ENCODE assay signal across 16 cellular contexts in genomic region chr16:78684655-78685400, GRCh38.
DNase-seq lines count a peak whose midpoint lies in the region; ATAC-seq, FAIRE-seq and TF ChIP-seq lines count a peak whose summit lies in the region.
"Had no signal": no experiment of that assay in that cellular context is flagged by ENCODE, and none has a peak within 500 bp of the region (broad histone marks: within the 10 kb centered on the region; RNA-seq: fewer than 3 reads in every experiment).

No MANE protein-coding gene starts in this region.

- peak; percentile 25 for DNase-seq in GM03348 (ENCODE audit: low spot score)
- no peak for DNase-seq in astrocyte (ENCODE audit: low read depth)
- DNase-seq in Right ventricle myocardium superior: no peak
- peak; percentile 45 to 69 for DNase-seq in gastrocnemius medialis
- no peak for DNase-seq in stimulated activated naive CD4-positive, alpha-beta T cell (lab: John Stamatoyannopoulos, UW)
- no peak for DNase-seq in RPMI8226
- DNase-seq in activated CD8-positive, alpha-beta T cell treated with anti-CD3 and anti-CD28 coated beads, Interleukin-2, amount 10 ng/mL, durations not matched to agents 7 days and 5 days: no peak
- no peak for DNase-seq in effector memory CD4-positive, alpha-beta T cell
- DNase-seq: activated T-cell treated with anti-CD3 and anti-CD28 coated beads, Interleukin-2, amount 50 U/mL, for 1 hour; BE2C; KG1; naive B cell; NCI-H187 treated with DMSO at 0.1 percent for 48 hours; NCI-H774; SK-N-SH had no signal

- peak overlapping the region; percentile 57 for H3K4me2 ChIP-seq in astrocyte (ENCODE audit: low read length)
- H3K4me2 ChIP-seq: SK-N-SH had no signal

- TF ChIP-seq POLR2A in gastrocnemius medialis (IDR thresholded peaks at IDR 0.05): no peak

- no peak for TF ChIP-seq CTCF in astrocyte (IDR thresholded peaks at IDR 0.05; ENCODE audit: insufficient read depth, low read depth, low read length)
- TF ChIP-seq CTCF in gastrocnemius medialis (IDR thresholded peaks at IDR 0.05 in 4 of 5, conservative IDR thresholded peaks at IDR 0.05 in 1 of 5): no peak

- H3K4me3 ChIP-seq in astrocyte (ENCODE audit: insufficient read depth, low read depth, low read length) (no peak overlapping the region), gastrocnemius medialis (no peak overlapping the region)
- no peak overlapping the region for H3K4me3 ChIP-seq in effector memory CD4-positive, alpha-beta T cell (ENCODE audit: insufficient read depth, low read depth, low read length, poor library complexity, severe bottlenecking)

- CTCF ChIA-PET in activated CD8-positive, alpha-beta T cell treated with anti-CD3 and anti-CD28 coated beads, Interleukin-2, amount 10 ng/mL, durations not matched to agents 7 days and 5 days (lab: Charles Lee): no interaction called here

- POLR2A ChIA-PET in activated CD8-positive, alpha-beta T cell treated with anti-CD3 and anti-CD28 coated beads, Interleukin-2, amount 10 ng/mL, durations not matched to agents 7 days and 5 days (lab: Charles Lee): interaction anchor here (0.7 kb wide), 1 partner anchor 309 kb away, joined by 3 read pairs; no protein-coding TSS in a partner anchor

- intact Hi-C loops in Right ventricle myocardium superior (cut with DNase I) (no loop called here), gastrocnemius medialis (cut with DNase I; ENCODE audit: low total_unique reads) (loop anchor here (1.0 to 10.0 kb wide), 6 partner anchors 56 to 917 kb away; no protein-coding TSS in a partner anchor)

- no peak overlapping the region for H2AFZ ChIP-seq in astrocyte (ENCODE audit: low read depth, low read length)

- H3K27me3 ChIP-seq in astrocyte (ENCODE audit: insufficient read depth, low read length) (no peaks in the 10 kb centered on the region), gastrocnemius medialis (no peaks in the 10 kb centered on the region)
- no peaks in the 10 kb centered on the region for H3K27me3 ChIP-seq in effector memory CD4-positive, alpha-beta T cell (replicated peaks; ENCODE audit: control insufficient read depth, insufficient read depth, low read length, poor library complexity, severe bottlenecking)
- H3K27me3 ChIP-seq: BE2C had no signal

- H3K36me3 ChIP-seq in astrocyte (ENCODE audit: insufficient read depth, low read length): no peaks in the 10 kb centered on the region
- no peaks in the 10 kb centered on the region for H3K36me3 ChIP-seq in gastrocnemius medialis
- no peaks in the 10 kb centered on the region for H3K36me3 ChIP-seq in effector memory CD4-positive, alpha-beta T cell (ENCODE audit: control insufficient read depth, insufficient read depth, low read length)
- H3K36me3 ChIP-seq: BE2C had no signal

- H3K4me1 ChIP-seq in astrocyte (ENCODE audit: insufficient read depth, low read length) (peaks cover 13% of the 10 kb centered on the region), gastrocnemius medialis (peaks cover 6 to 23% of the 10 kb centered on the region in 2 donors)
- H3K4me1 ChIP-seq in effector memory CD4-positive, alpha-beta T cell (ENCODE audit: control insufficient read depth, insufficient read depth, low read length, poor library complexity, severe bottlenecking): no peaks in the 10 kb centered on the region
- H3K4me1 ChIP-seq: BE2C had no signal

- H3K4me3 Mint-ChIP-seq in astrocyte (ENCODE audit: unreplicated experiment): no peak overlapping the region
- H3K4me3 Mint-ChIP-seq in activated CD8-positive, alpha-beta T cell treated with anti-CD3 and anti-CD28 coated beads, Interleukin-2, amount 10 ng/mL, durations not matched to agents 7 days and 5 days: no peak overlapping the region
- H3K4me3 Mint-ChIP-seq: naive B cell had no signal

- H3K79me2 ChIP-seq in astrocyte (ENCODE audit: insufficient read depth, low read length): no peaks in the 10 kb centered on the region

- in situ Hi-C loops in gastrocnemius medialis (cut with MboI; ENCODE audit: low sequenced_read_pairs in 4 of 4): loop anchor here in 1 of 4 donors (10.0 kb wide), 1 partner anchor 180 kb away; no protein-coding TSS in a partner anchor

- FAIRE-seq in astrocyte (lab: Jason Lieb, UNC): no peak

- no peaks in the 10 kb centered on the region for H3K27me3 Mint-ChIP-seq in astrocyte (ENCODE audit: low read depth, unreplicated experiment)
- no peaks in the 10 kb centered on the region for H3K27me3 Mint-ChIP-seq in activated CD8-positive, alpha-beta T cell treated with anti-CD3 and anti-CD28 coated beads, Interleukin-2, amount 10 ng/mL, durations not matched to agents 7 days and 5 days (ENCODE audit: low read depth)
- H3K27me3 Mint-ChIP-seq: naive B cell had no signal

- ATAC-seq in Right ventricle myocardium superior (ENCODE audit: poor library complexity) (peak; percentile 82), gastrocnemius medialis (peak; percentile 37 to 42)
- ATAC-seq in activated CD8-positive, alpha-beta T cell treated with anti-CD3 and anti-CD28 coated beads, Interleukin-2, amount 10 ng/mL, durations not matched to agents 7 days and 5 days: no peak
- ATAC-seq: activated CD4-positive, CD25-positive, alpha-beta regulatory T cell treated with anti-CD3 and anti-CD28 coated beads, Interleukin-2, amount 50 U/mL, for 24 hours had no signal

- H3K27ac Mint-ChIP-seq in astrocyte (ENCODE audit: unreplicated experiment): no peak overlapping the region
- no peak overlapping the region for H3K27ac Mint-ChIP-seq in activated CD8-positive, alpha-beta T cell treated with anti-CD3 and anti-CD28 coated beads, Interleukin-2, amount 10 ng/mL, durations not matched to agents 7 days and 5 days
- H3K27ac Mint-ChIP-seq: naive B cell had no signal

- no peaks in the 10 kb centered on the region for H3K36me3 Mint-ChIP-seq in astrocyte (ENCODE audit: low read depth, unreplicated experiment)
- H3K36me3 Mint-ChIP-seq in activated CD8-positive, alpha-beta T cell treated with anti-CD3 and anti-CD28 coated beads, Interleukin-2, amount 10 ng/mL, durations not matched to agents 7 days and 5 days (ENCODE audit: low read depth): no peaks in the 10 kb centered on the region
- H3K36me3 Mint-ChIP-seq: naive B cell had no signal

- H3K9me3 ChIP-seq in astrocyte (ENCODE audit: insufficient read depth, low read depth, low read length) (no peaks in the 10 kb centered on the region), gastrocnemius medialis (no peaks in the 10 kb centered on the region)
- no peaks in the 10 kb centered on the region for H3K9me3 ChIP-seq in effector memory CD4-positive, alpha-beta T cell (ENCODE audit: control insufficient read depth, low read length)
- H3K9me3 ChIP-seq: BE2C, SK-N-SH had no signal

- H4K20me1 ChIP-seq in astrocyte (ENCODE audit: insufficient read depth, low read length): no peaks in the 10 kb centered on the region

- no peaks in the 10 kb centered on the region for H3K9me3 Mint-ChIP-seq in astrocyte (ENCODE audit: unreplicated experiment)
- H3K9me3 Mint-ChIP-seq in activated CD8-positive, alpha-beta T cell treated with anti-CD3 and anti-CD28 coated beads, Interleukin-2, amount 10 ng/mL, durations not matched to agents 7 days and 5 days (ENCODE audit: insufficient read depth): no peaks in the 10 kb centered on the region
- H3K9me3 Mint-ChIP-seq: naive B cell had no signal

- H3K27ac ChIP-seq in astrocyte (ENCODE audit: low read depth, low read length) (no peak overlapping the region), gastrocnemius medialis (peak overlapping the region; percentile 68 to 73 (median 70))
- no peak overlapping the region for H3K27ac ChIP-seq in effector memory CD4-positive, alpha-beta T cell (ENCODE audit: insufficient read depth, low read length, poor library complexity, severe bottlenecking)

- peaks cover 2% of the 10 kb centered on the region for H3K4me1 Mint-ChIP-seq in astrocyte (ENCODE audit: low read depth, unreplicated experiment)
- H3K4me1 Mint-ChIP-seq in activated CD8-positive, alpha-beta T cell treated with anti-CD3 and anti-CD28 coated beads, Interleukin-2, amount 10 ng/mL, durations not matched to agents 7 days and 5 days (ENCODE audit: low read depth): no peaks in the 10 kb centered on the region

- H3K9ac ChIP-seq in astrocyte (ENCODE audit: low read length): no peak overlapping the region
- H3K9ac ChIP-seq: SK-N-SH had no signal

Comparison
In these comparisons a context has a peak if more than half of its experiments do, and no peak if none do; other contexts are left out.
1. DNase-seq: peak in GM03348 (single experiment) and gastrocnemius medialis (2 of 2); none in astrocyte (single experiment), Right ventricle myocardium superior (single experiment), stimulated activated naive CD4-positive, alpha-beta T cell (0 of 6), RPMI8226 (single experiment), activated CD8-positive, alpha-beta T cell treated with anti-CD3 and anti-CD28 coated beads, Interleukin-2, amount 10 ng/mL, durations not matched to agents 7 days and 5 days (single experiment) and effector memory CD4-positive, alpha-beta T cell (0 of 3).
2. H3K27ac ChIP-seq: peak in gastrocnemius medialis (4 of 4); none in astrocyte (single experiment) and effector memory CD4-positive, alpha-beta T cell (single experiment).